5 cellular contexts compared by ENCODE assay signal in genomic region chr22:37677628-37677974, GRCh38. TPM values are rescaled to one million over a fixed set of nuclear protein-coding genes. Genes with fewer than 3 reads are reported as not detected.
DNase-seq lines count a peak whose midpoint lies in the region; ATAC-seq and TF ChIP-seq lines count a peak whose summit lies in the region.
"Not testable (repeated sequence)": the region's sequence is repeated elsewhere in the genome, so short reads cannot be mapped to it uniquely, and the experiment has no call there.

No MANE protein-coding gene starts in this region.

- peak overlapping the region; percentile 64 for H3K4me3 ChIP-seq in iPS-18a (ENCODE audit: low read length)
- peak overlapping the region; percentile 75 for H3K4me3 ChIP-seq in parathyroid adenoma (ENCODE audit: low read depth, low read length)

- ATAC-seq in HG02571 (IDR thresholded peaks at IDR 0.05; ENCODE audit: unreplicated experiment) = peak; percentile 2
- ATAC-seq in activated B cell treated with CpG ODN at 0.5 μM for 24 hours (ENCODE audit: low read depth) = not testable (repeated sequence)

- intact Hi-C loops in activated B cell treated with CpG ODN at 0.5 μM for 24 hours (cut with micrococcal nuclease) = loop anchor here (1.0 to 2.0 kb wide), 5 partner anchors 9 to 167 kb away; partner anchors contain the start of genes ANKRD54, GGA1, NOL12 and PDXP

- DNase-seq in activated B cell treated with CpG ODN at 0.5 μM for 24 hours; chondrocyte (ENCODE audit: low spot score): not testable (repeated sequence)

- H3K4me1 Mint-ChIP-seq in activated B cell treated with CpG ODN at 0.5 μM for 24 hours (peaks cover 60% of the 10 kb centered on the region), chondrocyte (ENCODE audit: low read depth) (peaks cover 42% of the 10 kb centered on the region)

- not testable (repeated sequence) for H3K79me2 ChIP-seq in parathyroid adenoma

- H3K27me3 ChIP-seq in iPS-18a (ENCODE audit: control insufficient read depth, insufficient read depth, low read length); parathyroid adenoma (ENCODE audit: control insufficient read depth, insufficient read depth, low read length): not testable (repeated sequence)

- H3K36me3 ChIP-seq in iPS-18a (ENCODE audit: control insufficient read depth, low read depth, low read length); parathyroid adenoma (ENCODE audit: control insufficient read depth, insufficient read depth, low read length): not testable (repeated sequence)

- peak overlapping the region; percentile 91 for H3K27ac Mint-ChIP-seq in activated B cell treated with CpG ODN at 0.5 μM for 24 hours
- H3K27ac Mint-ChIP-seq in chondrocyte (ENCODE audit: unreplicated experiment) = peak overlapping the region; percentile 85

- not testable (repeated sequence) for H3K9ac ChIP-seq in iPS-18a (ENCODE audit: low read length); parathyroid adenoma

- H3K9me3 Mint-ChIP-seq in activated B cell treated with CpG ODN at 0.5 μM for 24 hours; chondrocyte (ENCODE audit: low read depth): not testable (repeated sequence)

- CTCF ChIA-PET in activated B cell treated with CpG ODN at 0.5 μM for 24 hours (lab: Charles Lee) = interaction anchor here (1.1 to 5.0 kb wide), 5 partner anchors 17 to 70 kb away, joined by 3 to 46 read pairs (median 9); partner anchors contain the start of genes GGA1 and PDXP

- POLR2A ChIA-PET in activated B cell treated with CpG ODN at 0.5 μM for 24 hours (lab: Charles Lee) = interaction anchor here (0.5 to 9.7 kb wide), 17 partner anchors 8 to 752 kb away, joined by 3 to 181 read pairs (median 5); partner anchors contain the start of genes ANKRD54, GGA1, NOL12 and PDXP

- H3K36me3 Mint-ChIP-seq in activated B cell treated with CpG ODN at 0.5 μM for 24 hours (ENCODE audit: low read depth) = not testable (repeated sequence)
- peaks cover 12% of the 10 kb centered on the region for H3K36me3 Mint-ChIP-seq in chondrocyte (ENCODE audit: low read depth)

- not testable (repeated sequence) for H3K27ac ChIP-seq in iPS-18a (ENCODE audit: low read length)
- H3K27ac ChIP-seq in parathyroid adenoma = peak overlapping the region; percentile 85

- not testable (repeated sequence) for H2AFZ ChIP-seq in parathyroid adenoma

- peak overlapping the region; percentile 93 for H3K4me2 ChIP-seq in parathyroid adenoma (ENCODE audit: low read length)

- not testable (repeated sequence) for H3K9me3 ChIP-seq in iPS-18a (ENCODE audit: control insufficient read depth, low read depth, low read length); parathyroid adenoma (ENCODE audit: control insufficient read depth, low read length)

- H3K4me3 Mint-ChIP-seq in activated B cell treated with CpG ODN at 0.5 μM for 24 hours (peak overlapping the region; percentile 84), chondrocyte (ENCODE audit: unreplicated experiment) (peak overlapping the region; percentile 77)

- H3K4me1 ChIP-seq in iPS-18a (ENCODE audit: control insufficient read depth, low read depth, low read length); parathyroid adenoma: not testable (repeated sequence)

- H3K27me3 Mint-ChIP-seq in activated B cell treated with CpG ODN at 0.5 μM for 24 hours; chondrocyte (ENCODE audit: low read depth): not testable (repeated sequence)

- TF ChIP-seq CTCF in activated B cell treated with CpG ODN at 0.5 μM for 24 hours (IDR thresholded peaks at IDR 0.05); chondrocyte (IDR thresholded peaks at IDR 0.05); parathyroid adenoma (IDR thresholded peaks at IDR 0.05): not testable (repeated sequence)

RNA-seq across cellular contexts. Expression of gene LGALS1, which starts 2.2 kb away (rescaled TPM):
- total RNA-seq in activated B cell treated with CpG ODN at 0.5 μM for 24 hours (230 and 254 TPM in 2 replicates), chondrocyte (1,066 to 2,807 TPM (median 2,760 TPM) in 3 replicates)

RNA-seq across cellular contexts. Expression of gene NOL12, which starts 8.5 kb away (rescaled TPM):
- 39.0 and 39.8 TPM in 2 replicates for total RNA-seq in activated B cell treated with CpG ODN at 0.5 μM for 24 hours
- 12.1 to 18.7 TPM (median 12.8 TPM) in 3 replicates for total RNA-seq in chondrocyte

RNA-seq across cellular contexts. Expression of gene PDXP, which starts 19.1 kb away (rescaled TPM):
- 17.7 and 22.6 TPM in 2 replicates for total RNA-seq in activated B cell treated with CpG ODN at 0.5 μM for 24 hours
- total RNA-seq in chondrocyte = 14.8 to 17.2 TPM (median 15.2 TPM) in 3 replicates

RNA-seq across cellular contexts. Expression of gene TRIOBP, which starts 19.2 kb away (rescaled TPM):
- total RNA-seq in activated B cell treated with CpG ODN at 0.5 μM for 24 hours (25.5 and 27.4 TPM in 2 replicates), chondrocyte (47.9 to 49.8 TPM (median 49.5 TPM) in 3 replicates)

RNA-seq across cellular contexts. Expression of gene SH3BP1, which starts 38.1 kb away (rescaled TPM):
- 87.9 and 88.4 TPM in 2 replicates for total RNA-seq in activated B cell treated with CpG ODN at 0.5 μM for 24 hours
- total RNA-seq in chondrocyte = 1.6 to 2.7 TPM (median 2.4 TPM) in 3 replicates
